Comparison of ENCODE assay signal across 1 cellular context in genomic region chrX:119235872-119236598, GRCh38.
TF ChIP-seq lines count a peak whose summit lies in the region.

Gene PGRMC1 (plus strand): TSS chrX:119236285. CDS start chrX:119236364, 79 bp downstream.

TF ChIP-seq in K562, 482 proteins besides CTCF, POLR2A, EP300 and RAD21 (continued from another document and continues in another):
- TF ChIP-seq MAZ (CRISPR knock-in tag; conservative IDR thresholded peaks at IDR 0.05 in 1 of 2, IDR thresholded peaks at IDR 0.05 in 1 of 2) (peak in 1 of 2 experiments; percentile 73; a peak in 2 of 4 replicates), TAF1 (IDR thresholded peaks at IDR 0.05; ENCODE audit: control insufficient read depth, extremely low read depth, insufficient read depth, low read length, severe bottlenecking) (peak; percentile 90), GABPB1 (CRISPR knock-in tag; IDR thresholded peaks at IDR 0.05) (peak; percentile 54; the same call in 1 of the 2 replicates), PREB (CRISPR knock-in tag; IDR thresholded peaks at IDR 0.05) (no peak), ZNF655 (CRISPR knock-in tag; IDR thresholded peaks at IDR 0.05) (no peak), BRF2 (IDR thresholded peaks at IDR 0.05; ENCODE audit: borderline replicate concordance, insufficient read depth, insufficient read length) (no peak), NFRKB (IDR thresholded peaks at IDR 0.05; ENCODE audit: low read depth) (peak; percentile 49; the same call in 1 of the 2 replicates), HMG20B (CRISPR knock-in tag; IDR thresholded peaks at IDR 0.05) (no peak), DMBX1 (CRISPR knock-in tag; IDR thresholded peaks at IDR 0.05; ENCODE audit: borderline replicate concordance) (no peak), ZNF512 (tag; IDR thresholded peaks at IDR 0.05) (no peak), NFXL1 (CRISPR knock-in tag; IDR thresholded peaks at IDR 0.05) (no peak), UBTF (IDR thresholded peaks at IDR 0.05; ENCODE audit: borderline replicate concordance in 1 of 2, low read depth in 2 of 2, low read length in 2 of 2) (no peak), TOE1 (IDR thresholded peaks at IDR 0.05; ENCODE audit: borderline replicate concordance) (no peak; the same call in 1 of the 2 replicates), TOE1 (CRISPR knock-in tag; IDR thresholded peaks at IDR 0.05; ENCODE audit: borderline replicate concordance, low read depth) (no peak), MAFF (IDR thresholded peaks at IDR 0.05; ENCODE audit: low read length) (no peak), TSHZ1 (CRISPR knock-in tag; IDR thresholded peaks at IDR 0.05) (no peak), SETDB1 (IDR thresholded peaks at IDR 0.05; ENCODE audit: low read length) (no peak), PKNOX1 (IDR thresholded peaks at IDR 0.05) (no peak), CREB1 (IDR thresholded peaks at IDR 0.05) (no peak), CREB1 (CRISPR knock-in tag; IDR thresholded peaks at IDR 0.05) (no peak), PHB (CRISPR knock-in tag; IDR thresholded peaks at IDR 0.05) (no peak), MXI1 (IDR thresholded peaks at IDR 0.05; ENCODE audit: low read depth, low read length) (no peak), PRDM10 (IDR thresholded peaks at IDR 0.05; ENCODE audit: partially characterized antibody) (peak; percentile 14), ZNF740 (CRISPR knock-in tag; IDR thresholded peaks at IDR 0.05) (no peak), ZNF740 (tag; IDR thresholded peaks at IDR 0.05) (no peak), GATAD2B (IDR thresholded peaks at IDR 0.05; ENCODE audit: borderline replicate concordance) (no peak), JUNB (CRISPR knock-in tag; conservative IDR thresholded peaks at IDR 0.05) (no peak), KHSRP (IDR thresholded peaks at IDR 0.05) (no peak), E2F8 (IDR thresholded peaks at IDR 0.05; ENCODE audit: low read depth, partially characterized antibody) (no peak), SOX6 (IDR thresholded peaks at IDR 0.05) (no peak), ZNF707 (CRISPR knock-in tag; conservative IDR thresholded peaks at IDR 0.05) (no peak), ARNT (IDR thresholded peaks at IDR 0.05) (no peak), ZFX (CRISPR knock-in tag; IDR thresholded peaks at IDR 0.05) (peak; percentile 74), GABPA (tag; conservative IDR thresholded peaks at IDR 0.05; ENCODE audit: low read depth) (peak; percentile 41; the same call in 1 of the 2 replicates), POLR2G (IDR thresholded peaks at IDR 0.05; ENCODE audit: low read depth, low read length) (peak; percentile 99), ID3 (CRISPR knock-in tag; IDR thresholded peaks at IDR 0.05) (no peak), ID3 (tag; IDR thresholded peaks at IDR 0.05) (no peak), ZNF551 (CRISPR knock-in tag; IDR thresholded peaks at IDR 0.05) (no peak), CREBBP (IDR thresholded peaks at IDR 0.05; ENCODE audit: low read depth, low read length) (no peak), HMGN3 (IDR thresholded peaks at IDR 0.05; ENCODE audit: borderline replicate concordance, extremely low read depth, insufficient read length, low read depth, low read length) (no peak), ZBTB7A (IDR thresholded peaks at IDR 0.05; ENCODE audit: borderline replicate concordance, control insufficient read depth, low read depth, low read length) (peak; percentile 20; the same call in 1 of the 2 replicates), NCOA6 (IDR thresholded peaks at IDR 0.05) (peak; percentile 46; the same call in 1 of the 2 replicates)
